9 cellular contexts compared by ENCODE assay signal in genomic region chr10:33772370-33773331, GRCh38.
A peak's percentile ranks its signal among the peaks of the same experiment; 100 is the strongest.
DNase-seq lines count a peak whose midpoint lies in the region; ATAC-seq and TF ChIP-seq lines count a peak whose summit lies in the region.
"Had no signal": no experiment of that assay in that cellular context is flagged by ENCODE, and none has a peak within 500 bp of the region (broad histone marks: within the 10 kb centered on the region; RNA-seq: fewer than 3 reads in every experiment).

No MANE protein-coding gene starts in this region.

- ATAC-seq in HG03196 (IDR thresholded peaks at IDR 0.05; ENCODE audit: unreplicated experiment) (no peak), GM18858 (IDR thresholded peaks at IDR 0.05; ENCODE audit: unreplicated experiment) (no peak), GM19452 (IDR thresholded peaks at IDR 0.05; ENCODE audit: unreplicated experiment) (no peak)

- TF ChIP-seq CTCF in dorsolateral prefrontal cortex (IDR thresholded peaks at IDR 0.05 in 54 of 56, conservative IDR thresholded peaks at IDR 0.05 in 2 of 56; ENCODE audit: low read depth in 1 of 56, partially characterized antibody in 56 of 56), result no peak

- H3K27me3 ChIP-seq in dorsolateral prefrontal cortex, result peaks cover 0 to 26% (median 0%) of the 10 kb centered on the region in 45 donors

- intact Hi-C loops in dorsolateral prefrontal cortex (cut with DNase I), result loop anchor here in 1 of 2 donors (10.0 kb wide), 1 partner anchor 438 kb away; the partner anchor contains the start of gene NRP1

- peak overlapping the region in 13 of 59 donors; percentile 1 to 66 (median 37) for H3K27ac ChIP-seq in dorsolateral prefrontal cortex

- peak; percentile 9 for DNase-seq in GM03348 (ENCODE audit: low spot score)
- peak; percentile 35 for DNase-seq in NCI-H1436 (lab: John Stamatoyannopoulos, UW)
- peak in 7 of 10 donors; percentile 4 to 69 (median 39) for DNase-seq in dorsolateral prefrontal cortex
- DNase-seq in midbrain (lab: John Stamatoyannopoulos, UW), result peak; percentile 45
- no peak for DNase-seq in GM19240 (ENCODE audit: insufficient read length, low spot score)
- DNase-seq: activated CD8-positive, alpha-beta memory T cell treated with anti-CD3 and anti-CD28 coated beads, Interleukin-2, amount 50 U/mL, for 4 hours had no signal

- peak overlapping the region in 43 of 59 donors; percentile 2 to 56 (median 25) for H3K4me3 ChIP-seq in dorsolateral prefrontal cortex
